9 cellular contexts compared by ENCODE assay signal in genomic region chr10:99432047-99432446, GRCh38. TPM values are rescaled to one million over a fixed set of nuclear protein-coding genes. Genes with fewer than 3 reads are reported as not detected.
DNase-seq lines count a peak whose midpoint lies in the region; ATAC-seq, FAIRE-seq and TF ChIP-seq lines count a peak whose summit lies in the region.
"Had no signal": no experiment of that assay in that cellular context is flagged by ENCODE, and none has a peak within 500 bp of the region (broad histone marks: within the 10 kb centered on the region; RNA-seq: fewer than 3 reads in every experiment).

No MANE protein-coding gene starts in this region.

- WGBS in A549 (ENCODE audit: missing lambda C conversion rate): 90% methylated on average over 4 of the region's 4 CpGs

- no peaks in the 10 kb centered on the region for H3K27me3 ChIP-seq in HCT116 (ENCODE audit: insufficient read depth, low read length)
- H3K27me3 ChIP-seq: uterus had no signal

- H3K4me3 Mint-ChIP-seq in activated naive CD8-positive, alpha-beta T cell treated with anti-CD3 and anti-CD28 coated beads, Interleukin-2, amount 50 U/mL, for 24 hours: peak overlapping the region; percentile 100
- H3K4me3 Mint-ChIP-seq in mesothelial cell of epicardium: peak overlapping the region; percentile 63

- H3K4me1 ChIP-seq in A549: peaks cover 16% of the 10 kb centered on the region; the same call in 2 of the 3 replicates
- H3K4me1 ChIP-seq in HCT116 (ENCODE audit: control insufficient read depth in 1 of 2, insufficient read depth in 2 of 2, low read length in 2 of 2): peaks cover 7 to 22% of the 10 kb centered on the region in 2 experiments; a peak in 3 of 4 replicates
- H3K4me1 ChIP-seq: uterus had no signal

- POLR2A ChIA-PET in A549 (lab: Yijun Ruan, JAX) (no interaction called here), HCT116 (lab: Charles Lee) (interaction anchor here (1.1 kb wide), 1 partner anchor 56 kb away, joined by 3 read pairs; no protein-coding TSS in a partner anchor)

- H3K27ac ChIP-seq in A549 (peak overlapping the region; percentile 76 to 95; a peak in 2 of 6 replicates), HCT116 (ENCODE audit: low read depth, low read length) (peak overlapping the region; percentile 81; the same call in 1 of the 2 replicates), substantia nigra (ENCODE audit: low read depth, low read length, poor library complexity, severe bottlenecking) (no peak overlapping the region)

- H3K27me3 Mint-ChIP-seq in activated naive CD8-positive, alpha-beta T cell treated with anti-CD3 and anti-CD28 coated beads, Interleukin-2, amount 50 U/mL, for 24 hours: peaks cover 3% of the 10 kb centered on the region
- no peaks in the 10 kb centered on the region for H3K27me3 Mint-ChIP-seq in mesothelial cell of epicardium (ENCODE audit: low read depth)

- intact Hi-C loops in HCT116 (cut with micrococcal nuclease): loop anchor here (2.0 to 5.0 kb wide), 2 partner anchors 39 to 300 kb away; partner anchors contain the start of genes COX15 and CUTC

- no peak for TF ChIP-seq EP300 in A549 (IDR thresholded peaks at IDR 0.05)

- CTCF ChIA-PET in A549 (lab: Yijun Ruan, JAX) (interaction anchor here (0.7 to 12.8 kb wide), 2 partner anchors 24 to 182 kb away, joined by 3 to 260 read pairs; partner anchors contain the start of gene SLC25A28), HCT116 (lab: Charles Lee) (interaction anchor here (2.6 kb wide), 1 partner anchor 39 kb away, joined by 10 read pairs; no protein-coding TSS in a partner anchor)

- DNase-seq in A549 (ENCODE audit: low read depth in 1 of 2, low spot score in 1 of 2): no peak
- no peak for DNase-seq in HCT116 (ENCODE audit: low read depth, low spot score)
- DNase-seq in activated naive CD8-positive, alpha-beta T cell treated with anti-CD3 and anti-CD28 coated beads, Interleukin-2, amount 50 U/mL, for 24 hours: no peak
- no peak for DNase-seq in mesothelial cell of epicardium (ENCODE audit: low spot score in 2 of 2, unreplicated experiment in 2 of 2)
- DNase-seq in substantia nigra (lab: John Stamatoyannopoulos, UW): no peak
- no peak for DNase-seq in kidney glomerular epithelial cell (lab: John Stamatoyannopoulos, UW)
- DNase-seq in amniotic stem cell (lab: John Stamatoyannopoulos, UW): no peak
- DNase-seq: uterus had no signal

- RAD21 ChIA-PET in HCT116 (lab: Charles Lee; ENCODE audit: low non-redundant PET in 1 of 2, low total read pairs in 2 of 2, uncharacterized antibody in 2 of 2, unreplicated experiment in 2 of 2): no interaction called here

- H3K9ac ChIP-seq in HCT116 (ENCODE audit: low read length): peak overlapping the region; percentile 82

- H3K4me1 Mint-ChIP-seq in activated naive CD8-positive, alpha-beta T cell treated with anti-CD3 and anti-CD28 coated beads, Interleukin-2, amount 50 U/mL, for 24 hours: peaks cover 41% of the 10 kb centered on the region
- peaks cover 18% of the 10 kb centered on the region for H3K4me1 Mint-ChIP-seq in mesothelial cell of epicardium

- ATAC-seq in A549 (no peak), HCT116 (no peak), GM21723 (IDR thresholded peaks at IDR 0.05; ENCODE audit: unreplicated experiment) (no peak)
- no peak for ATAC-seq in activated naive CD8-positive, alpha-beta T cell treated with anti-CD3 and anti-CD28 coated beads, Interleukin-2, amount 50 U/mL, for 24 hours

- H3K27ac Mint-ChIP-seq in activated naive CD8-positive, alpha-beta T cell treated with anti-CD3 and anti-CD28 coated beads, Interleukin-2, amount 50 U/mL, for 24 hours: peak overlapping the region; percentile 38
- peak overlapping the region; percentile 47 for H3K27ac Mint-ChIP-seq in mesothelial cell of epicardium

- H4K20me1 ChIP-seq in HCT116 (ENCODE audit: insufficient read depth): peaks cover 4% of the 10 kb centered on the region; the same call in 1 of the 2 replicates

- H3K4me3 ChIP-seq in A549: peak overlapping the region; percentile 88; the same call in 2 of the 3 replicates
- peak overlapping the region; percentile 72 to 84 for H3K4me3 ChIP-seq in HCT116 (replicated peaks in 1 of 2; ENCODE audit: low read depth in 1 of 2, low read length in 2 of 2)

- no peaks in the 10 kb centered on the region for H3K9me2 ChIP-seq in HCT116 (ENCODE audit: insufficient read depth)

- H3K9me3 ChIP-seq in A549 (no peaks in the 10 kb centered on the region), HCT116 (ENCODE audit: control insufficient read depth in 1 of 2, insufficient read depth in 1 of 2, low read depth in 1 of 2, low read length in 2 of 2) (no peaks in the 10 kb centered on the region)
- H3K9me3 ChIP-seq: uterus had no signal

- H3K79me2 ChIP-seq in HCT116 (ENCODE audit: insufficient read depth, low read length): peaks cover 49% of the 10 kb centered on the region

- FAIRE-seq in A549 (lab: Jason Lieb, UNC): no peak

- TF ChIP-seq POLR2A in A549 (IDR thresholded peaks at IDR 0.05; ENCODE audit: low read length): no peak
- no peak for TF ChIP-seq POLR2A in HCT116 (IDR thresholded peaks at IDR 0.05; ENCODE audit: borderline replicate concordance, extremely low read depth, insufficient read depth, insufficient read length)

- no TSS peak for BruUV-seq in HCT116 (replicated peaks; lab: Mats Ljungman, UMichigan)

- H3K4me2 ChIP-seq in A549: peak overlapping the region; percentile 89
- peak overlapping the region; percentile 89 for H3K4me2 ChIP-seq in HCT116 (ENCODE audit: low read length)

- TF ChIP-seq CTCF in A549 (IDR thresholded peaks at IDR 0.05): no peak
- no peak for TF ChIP-seq CTCF in HCT116 (IDR thresholded peaks at IDR 0.05 in 2 of 3, conservative IDR thresholded peaks at IDR 0.05 in 1 of 3; ENCODE audit: borderline replicate concordance in 1 of 3, insufficient read depth in 1 of 3, low read depth in 2 of 3, low read length in 2 of 3)
- TF ChIP-seq CTCF in mesothelial cell of epicardium (IDR thresholded peaks at IDR 0.05; ENCODE audit: unreplicated experiment): no peak

- H2AFZ ChIP-seq in HCT116 (ENCODE audit: low read depth, low read length, poor library complexity, severe bottlenecking): no peak overlapping the region

- H3K9me3 Mint-ChIP-seq in activated naive CD8-positive, alpha-beta T cell treated with anti-CD3 and anti-CD28 coated beads, Interleukin-2, amount 50 U/mL, for 24 hours: no peaks in the 10 kb centered on the region
- H3K9me3 Mint-ChIP-seq in mesothelial cell of epicardium: no peaks in the 10 kb centered on the region

- peaks cover 2% of the 10 kb centered on the region for H3K36me3 Mint-ChIP-seq in activated naive CD8-positive, alpha-beta T cell treated with anti-CD3 and anti-CD28 coated beads, Interleukin-2, amount 50 U/mL, for 24 hours (ENCODE audit: low read depth)
- no peaks in the 10 kb centered on the region for H3K36me3 Mint-ChIP-seq in mesothelial cell of epicardium

- H3K36me3 ChIP-seq in HCT116 (ENCODE audit: control insufficient read depth in 1 of 2, insufficient read depth in 2 of 2, low read length in 2 of 2): no peaks in the 10 kb centered on the region; a peak in 1 of 4 replicates
- H3K36me3 ChIP-seq: uterus had no signal

- no peak for TF ChIP-seq RAD21 in A549 (conservative IDR thresholded peaks at IDR 0.05 in 1 of 2, IDR thresholded peaks at IDR 0.05 in 1 of 2)
- no peak for TF ChIP-seq RAD21 in HCT116 (IDR thresholded peaks at IDR 0.05; ENCODE audit: low read depth)

TF ChIP-seq in A549, 52 proteins besides CTCF, POLR2A, EP300 and RAD21 (continues in another document):
- TF ChIP-seq HES2 (IDR thresholded peaks at IDR 0.05) (no peak), GATA3 (IDR thresholded peaks at IDR 0.05; ENCODE audit: borderline replicate concordance) (no peak), EHF (CRISPR knock-in tag; IDR thresholded peaks at IDR 0.05) (no peak), MAZ (IDR thresholded peaks at IDR 0.05; ENCODE audit: borderline replicate concordance, low read depth, low read length) (no peak), PBX3 (IDR thresholded peaks at IDR 0.05) (no peak)

TF ChIP-seq in HCT116, 20 proteins besides CTCF, POLR2A, EP300 and RAD21 (continues in another document):
- TF ChIP-seq ZFX (IDR thresholded peaks at IDR 0.05) (no peak), EGR1 (IDR thresholded peaks at IDR 0.05; ENCODE audit: low read depth) (no peak), JUND (IDR thresholded peaks at IDR 0.05) (no peak), SP1 (IDR thresholded peaks at IDR 0.05; ENCODE audit: low read depth) (no peak), ZBTB33 (IDR thresholded peaks at IDR 0.05; ENCODE audit: extremely low read depth, insufficient replicate concordance, low read length) (no peak), ZNF274 (IDR thresholded peaks at IDR 0.05; ENCODE audit: low read depth, low read length) (no peak), CEBPB (IDR thresholded peaks at IDR 0.05; ENCODE audit: low read depth) (no peak), EZH2 (IDR thresholded peaks at IDR 0.05) (no peak), YY1 (IDR thresholded peaks at IDR 0.05; ENCODE audit: extremely low read depth, insufficient replicate concordance, low read depth, low read length) (no peak), SRF (IDR thresholded peaks at IDR 0.05; ENCODE audit: low read depth) (no peak), FOSL1 (IDR thresholded peaks at IDR 0.05; ENCODE audit: low read depth) (no peak), ATF3 (IDR thresholded peaks at IDR 0.05) (no peak)

RNA-seq across cellular contexts. Expression of gene GOT1, which starts 1.6 kb away (rescaled TPM):
- polyA plus RNA-seq in A549 (2011; rRNA removed): 34.9 and 55.7 TPM in 2 replicates
- 20.8 and 25.6 TPM in 2 replicates for polyA plus RNA-seq in A549 (2012; cell fraction: cytosol; rRNA removed)
- 15.5 and 24.5 TPM in 2 replicates for polyA plus RNA-seq in A549 (2012; cell fraction: nucleus; rRNA removed)
- 27.6 to 31.3 TPM (median 31.1 TPM) in 3 replicates for polyA plus RNA-seq in A549 (2017; fragmentation: RNase III; extraction: RNeasy Plus Mini Kit Qiagen cat#74134 plus additional on column Dnase treatment)
- 33.7 and 34.2 TPM in 2 replicates for polyA minus RNA-seq in A549 (2011; rRNA and poly(A)+ RNA removed)
- total RNA-seq in HCT116 (2021; ENCODE audit: unreplicated experiment): 135 TPM
- polyA plus RNA-seq in HCT116 (2012): 211 and 224 TPM in 2 replicates
- total RNA-seq in mesothelial cell of epicardium: 21.6 to 24.4 TPM (median 22.9 TPM) in 3 replicates
